In the genomic region with DNA sequence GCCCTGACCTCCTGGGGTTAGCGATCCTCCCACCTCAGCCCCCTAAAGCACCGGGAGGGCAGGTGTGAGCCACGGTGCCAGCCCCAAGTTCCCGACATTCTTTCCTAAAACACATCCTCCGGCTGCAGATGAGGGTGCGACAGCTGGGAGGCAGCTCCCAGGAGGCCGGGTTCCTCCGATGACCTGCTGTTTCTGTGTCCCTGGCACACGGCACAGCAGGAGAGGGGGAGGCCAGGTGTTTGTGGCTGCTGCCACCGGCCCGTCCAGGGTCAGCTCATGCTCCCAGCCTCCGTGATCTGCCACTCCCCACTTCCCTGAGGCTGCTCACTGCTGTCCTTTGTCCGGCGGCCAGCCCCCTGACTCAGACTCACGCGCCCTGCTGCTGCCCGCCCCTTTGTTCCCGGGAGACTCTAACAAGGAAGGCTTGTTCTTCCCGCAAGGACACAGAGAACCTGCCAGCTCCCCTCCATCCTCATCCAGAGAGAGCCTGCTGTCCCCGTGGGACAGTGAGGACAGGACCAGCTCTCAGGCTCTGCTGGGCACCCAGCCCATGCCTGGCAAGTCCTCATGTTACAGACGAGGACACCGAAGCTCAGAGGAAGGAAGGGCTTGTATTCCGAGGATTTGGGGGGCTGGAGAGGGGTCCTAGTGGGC, we compare ENCODE assay signal across 12 cellular contexts. TPM values are rescaled to one million over a fixed set of nuclear protein-coding genes. Genes with fewer than 3 reads are reported as not detected.
DNase-seq lines count a peak whose midpoint lies in the region; ATAC-seq, FAIRE-seq and TF ChIP-seq lines count a peak whose summit lies in the region.
"Had no signal": no experiment of that assay in that cellular context is flagged by ENCODE, and none has a peak within 500 bp of the region (broad histone marks: within the 10 kb centered on the region; RNA-seq: fewer than 3 reads in every experiment).

No MANE protein-coding gene starts in this region.

- H4K8ac ChIP-seq in H1 (ENCODE audit: extremely low read depth, insufficient read depth, low read length): no peak overlapping the region

- H3K4me2 ChIP-seq in H1 (ENCODE audit: insufficient read depth in 1 of 2, low read depth in 2 of 2, low read length in 2 of 2): peak overlapping the region; percentile 12 to 31; a peak in 3 of 4 replicates

- no peaks in the 10 kb centered on the region; a peak in 1 of 7 replicates for H3K27me3 ChIP-seq in H1 (replicated peaks in 1 of 4; ENCODE audit: control insufficient read depth in 3 of 4, extremely low read depth in 1 of 4, insufficient read depth in 3 of 4, low read length in 3 of 4)

- H3K36me3 Mint-ChIP-seq in nephron progenitor cell (ENCODE audit: low read depth): peaks cover 5% of the 10 kb centered on the region

- H2BK15ac ChIP-seq in H1 (ENCODE audit: low read length): no peak overlapping the region

- no peak overlapping the region for H2BK5ac ChIP-seq in H1 (ENCODE audit: low read depth, low read length)

- peaks cover 9% of the 10 kb centered on the region; the same call in 1 of the 2 replicates for H3K23me2 ChIP-seq in H1 (ENCODE audit: low read depth, low read length)

- peak overlapping the region; percentile 92; the same call in 1 of the 2 replicates for H2BK12ac ChIP-seq in H1 (ENCODE audit: low read depth, low read length)

- no peak overlapping the region for H2AFZ ChIP-seq in H1 (ENCODE audit: low read length)

- TF ChIP-seq CTCF in H1 (IDR thresholded peaks at IDR 0.05; ENCODE audit: control extremely low read depth in 1 of 3, insufficient read depth in 1 of 3, low read depth in 1 of 3, low read length in 3 of 3) (no peak), nephron progenitor cell (IDR thresholded peaks at IDR 0.05) (no peak)

- no peak for TF ChIP-seq POLR2A in H1 (IDR thresholded peaks at IDR 0.05; ENCODE audit: control extremely low read depth in 1 of 2, low read depth in 2 of 2, low read length in 2 of 2)

- H3K9ac ChIP-seq in H1 (replicated peaks in 1 of 4; ENCODE audit: extremely low read depth in 1 of 4, low read depth in 3 of 4, low read length in 3 of 4): no peak overlapping the region; a peak in 1 of 7 replicates

- POLR2A ChIA-PET in H1 (lab: Charles Lee; ENCODE audit: partially characterized antibody): interaction anchor here (0.9 to 2.1 kb wide), 4 partner anchors 9 to 141 kb away, joined by 3 to 6 read pairs (median 5); partner anchors contain the start of gene MIER2

- DNase-seq in COR-L47 (lab: John Stamatoyannopoulos, UW) (peak; percentile 83), NCI-H2107 (lab: John Stamatoyannopoulos, UW) (peak; percentile 31), H1 (ENCODE audit: low read depth in 1 of 2, low spot score in 2 of 2) (no peak), nephron progenitor cell (peak; percentile 46), NCI-H2029 (lab: John Stamatoyannopoulos, UW) (no peak), SHP77 treated with DMSO at 0.1 percent for 48 hours (lab: John Stamatoyannopoulos, UW) (no peak)
- DNase-seq in stimulated activated CD4-positive, alpha-beta T cell treated with anti-CD3 and anti-CD28 coated beads, Interleukin-4, amount 100 ng/mL, for 4 hours: no peak
- DNase-seq: activated CD4-positive, alpha-beta T cell treated with anti-CD3 and anti-CD28 coated beads for 1 hour; GF-D8; MV-4-11 had no signal

- no peaks in the 10 kb centered on the region; the same call in 1 of the 2 replicates for H3K79me1 ChIP-seq in H1 (ENCODE audit: low read depth, low read length)

- H3K27me3 Mint-ChIP-seq in nephron progenitor cell (ENCODE audit: low read depth, poor library complexity): peaks cover 45% of the 10 kb centered on the region

- H2BK20ac ChIP-seq in H1 (ENCODE audit: low read length): no peak overlapping the region

- no peak overlapping the region for H2AK5ac ChIP-seq in H1 (ENCODE audit: low read depth, low read length)

- 59% methylated on average over 23 of the region's 23 CpGs; no CpG with 5 or more reads in 1 of the 2 experiments for WGBS in H1 (ENCODE audit: extremely low coverage in 1 of 2, insufficient coverage in 1 of 2, insufficient read length in 1 of 2, insufficient replicate concordance in 2 of 2, low coverage in 1 of 2, low lambda C conversion rate in 2 of 2, missing lambda C conversion rate in 1 of 2), 2 experiments

- 0 out of 2 replicates have a peak overlapping the region, but pooled peaks have one; percentile 22 for H3K27ac ChIP-seq in H1 (ENCODE audit: low read depth, low read length)

- peak overlapping the region; percentile 87 for H3K18ac ChIP-seq in H1 (ENCODE audit: extremely low read depth, low read length)

- H2BK120ac ChIP-seq in H1 (replicated peaks; ENCODE audit: low read depth, low read length): no peak overlapping the region

- H4K91ac ChIP-seq in H1 (replicated peaks; ENCODE audit: insufficient read length, low read length): no peak overlapping the region

- H3K27ac Mint-ChIP-seq in nephron progenitor cell: no peak overlapping the region

- no peak for ATAC-seq in esophagus mucosa

- H3K9me3 ChIP-seq in H1 (ENCODE audit: insufficient read depth in 2 of 2, low read depth in 1 of 2, low read length in 1 of 2): peaks cover 0 to 5% of the 10 kb centered on the region in 2 experiments; a peak in 2 of 4 replicates

- no peak overlapping the region for H3K14ac ChIP-seq in H1 (ENCODE audit: insufficient read length)

- no peak overlapping the region for H3K4me3 ChIP-seq in H1 (ENCODE audit: extremely low read depth in 1 of 4, insufficient read depth in 2 of 4, low read depth in 3 of 4, low read length in 4 of 4)

- peak overlapping the region; percentile 52 for H3K4me3 Mint-ChIP-seq in nephron progenitor cell

- TF ChIP-seq RAD21 in H1 (IDR thresholded peaks at IDR 0.05 in 1 of 2, conservative IDR thresholded peaks at IDR 0.05 in 1 of 2; ENCODE audit: low read depth in 2 of 2, low read length in 2 of 2): no peak

- no peak overlapping the region for H3K23ac ChIP-seq in H1 (ENCODE audit: insufficient read length)

- H3K4me1 ChIP-seq in H1 (replicated peaks in 1 of 4; ENCODE audit: control insufficient read depth in 3 of 4, insufficient read depth in 4 of 4, low read length in 3 of 4): peaks cover 0 to 13% (median 10%) of the 10 kb centered on the region in 4 experiments; a peak in 6 of 7 replicates

- peaks cover 0 to 2% of the 10 kb centered on the region in 2 experiments for H4K20me1 ChIP-seq in H1 (replicated peaks in 1 of 2; ENCODE audit: control insufficient read depth in 1 of 2, insufficient read depth in 2 of 2, low read length in 2 of 2)

- H3K79me2 ChIP-seq in H1 (ENCODE audit: control insufficient read depth in 1 of 2, insufficient read depth in 2 of 2, low read length in 2 of 2): no peaks in the 10 kb centered on the region

- H3K9me3 Mint-ChIP-seq in nephron progenitor cell: peaks cover 10% of the 10 kb centered on the region

- no peak for FAIRE-seq in H1 (lab: Jason Lieb, UNC)
- FAIRE-seq: endometrium had no signal

- H3K4ac ChIP-seq in H1 (replicated peaks; ENCODE audit: insufficient read length, low read depth, low read length): peak overlapping the region; percentile 17

- peaks cover 41% of the 10 kb centered on the region for H3K4me1 Mint-ChIP-seq in nephron progenitor cell

- no peaks in the 10 kb centered on the region for H3K36me3 ChIP-seq in H1 (ENCODE audit: control insufficient read depth in 2 of 4, insufficient read depth in 4 of 4, low read length in 3 of 4)

- CTCF ChIA-PET in H1 (lab: Charles Lee; ENCODE audit: partially characterized antibody): interaction anchor here (0.8 to 5.8 kb wide), 9 partner anchors 9 to 101 kb away, joined by 3 to 23 read pairs (median 4); no protein-coding TSS in a partner anchor

- TF ChIP-seq EP300 in H1 (IDR thresholded peaks at IDR 0.05; ENCODE audit: borderline replicate concordance in 1 of 2, low read depth in 2 of 2, low read length in 2 of 2): no peak

- no peak overlapping the region for H3K56ac ChIP-seq in H1 (replicated peaks; ENCODE audit: insufficient read length, low read depth, low read length)

- H4K5ac ChIP-seq in H1 (ENCODE audit: insufficient read length, low read depth, low read length): no peak overlapping the region

RNA-seq across cellular contexts. Expression of gene MADCAM1, which starts 10.6 kb away (rescaled TPM):
- 3.0 and 3.1 TPM in 2 replicates for total RNA-seq in H1 (2021; fragmentation: NEBNext Ultra II Directional; extraction: Animal tissue kit (Norgen Biotek cat#: 25700))
- polyA plus RNA-seq in H1 (2011; rRNA removed): 2.3 and 5.3 TPM in 2 replicates
- 2.9 TPM for polyA plus RNA-seq in H1 (2011; cell fraction: cytosol; rRNA removed)
- polyA plus RNA-seq in H1 (2011; cell fraction: nucleus; rRNA removed): 6.2 TPM
- polyA plus RNA-seq in H1 (2012, experiment 1 of 2): 1.3 to 3.4 TPM (median 2.3 TPM) in 4 replicates
- 1.0 TPM for polyA plus RNA-seq in H1 (2012, experiment 2 of 2)
- polyA plus RNA-seq in H1 (2013, experiment 1 of 2): 2.6 TPM
- 2.6 TPM for polyA plus RNA-seq in H1 (2013, experiment 2 of 2)
- polyA minus RNA-seq in H1 (2011; rRNA and poly(A)+ RNA removed): 0.44 and 0.57 TPM in 2 replicates
- 3.5 TPM for polyA minus RNA-seq in H1 (2011; cell fraction: cytosol; rRNA and poly(A)+ RNA removed)
- 1.9 TPM for polyA minus RNA-seq in H1 (2011; cell fraction: nucleus; rRNA and poly(A)+ RNA removed)
- 0.36 TPM for total RNA-seq in esophagus mucosa

RNA-seq across cellular contexts. Expression of gene TPGS1, which starts 21.6 kb away (rescaled TPM):
- 9.1 and 10.2 TPM in 2 replicates for total RNA-seq in H1 (2021; fragmentation: NEBNext Ultra II Directional; extraction: Animal tissue kit (Norgen Biotek cat#: 25700))
- polyA plus RNA-seq in H1 (2011; rRNA removed): 10.6 and 11.8 TPM in 2 replicates
- polyA plus RNA-seq in H1 (2011; cell fraction: cytosol; rRNA removed): 12.2 TPM
- 8.0 TPM for polyA plus RNA-seq in H1 (2011; cell fraction: nucleus; rRNA removed)
- polyA plus RNA-seq in H1 (2012, experiment 1 of 2): 3.4 to 7.4 TPM (median 7.1 TPM) in 4 replicates
- polyA plus RNA-seq in H1 (2012, experiment 2 of 2): 2.8 TPM
- 4.2 TPM for polyA plus RNA-seq in H1 (2013, experiment 1 of 2)
- 4.2 TPM for polyA plus RNA-seq in H1 (2013, experiment 2 of 2)
- 0.59 and 0.60 TPM in 2 replicates for polyA minus RNA-seq in H1 (2011; rRNA and poly(A)+ RNA removed)
- polyA minus RNA-seq in H1 (2011; cell fraction: cytosol; rRNA and poly(A)+ RNA removed): 3.4 TPM
- polyA minus RNA-seq in H1 (2011; cell fraction: nucleus; rRNA and poly(A)+ RNA removed): 6.8 TPM
- 14.2 TPM for total RNA-seq in esophagus mucosa

RNA-seq across cellular contexts. Expression of gene SHC2, which starts 24.9 kb away (rescaled TPM):
- 3.5 and 4.4 TPM in 2 replicates for total RNA-seq in H1 (2021; fragmentation: NEBNext Ultra II Directional; extraction: Animal tissue kit (Norgen Biotek cat#: 25700))
- polyA plus RNA-seq in H1 (2011; rRNA removed): 7.3 and 11.3 TPM in 2 replicates
- polyA plus RNA-seq in H1 (2011; cell fraction: cytosol; rRNA removed): 8.0 TPM
- 43.5 TPM for polyA plus RNA-seq in H1 (2011; cell fraction: nucleus; rRNA removed)
- 4.7 to 7.8 TPM (median 6.4 TPM) in 4 replicates for polyA plus RNA-seq in H1 (2012, experiment 1 of 2)
- 3.1 TPM for polyA plus RNA-seq in H1 (2012, experiment 2 of 2)
- 2.3 TPM for polyA plus RNA-seq in H1 (2013, experiment 1 of 2)
- 2.4 TPM for polyA plus RNA-seq in H1 (2013, experiment 2 of 2)
- 2.3 and 3.7 TPM in 2 replicates for polyA minus RNA-seq in H1 (2011; rRNA and poly(A)+ RNA removed)
- polyA minus RNA-seq in H1 (2011; cell fraction: cytosol; rRNA and poly(A)+ RNA removed): 10.8 TPM
- polyA minus RNA-seq in H1 (2011; cell fraction: nucleus; rRNA and poly(A)+ RNA removed): 5.7 TPM
- 1.7 TPM for total RNA-seq in esophagus mucosa

RNA-seq across cellular contexts. Expression of gene CDC34, which starts 45.9 kb away (rescaled TPM):
- 129 and 133 TPM in 2 replicates for total RNA-seq in H1 (2021; fragmentation: NEBNext Ultra II Directional; extraction: Animal tissue kit (Norgen Biotek cat#: 25700))
- polyA plus RNA-seq in H1 (2011; rRNA removed): 95.9 and 152 TPM in 2 replicates
- polyA plus RNA-seq in H1 (2011; cell fraction: cytosol; rRNA removed): 118 TPM
- polyA plus RNA-seq in H1 (2011; cell fraction: nucleus; rRNA removed): 164 TPM
- 96.1 to 118 TPM (median 105 TPM) in 4 replicates for polyA plus RNA-seq in H1 (2012, experiment 1 of 2)
- polyA plus RNA-seq in H1 (2012, experiment 2 of 2): 88.6 TPM
- polyA plus RNA-seq in H1 (2013, experiment 1 of 2): 91.1 TPM
- 90.3 TPM for polyA plus RNA-seq in H1 (2013, experiment 2 of 2)
- 24.6 and 40.1 TPM in 2 replicates for polyA minus RNA-seq in H1 (2011; rRNA and poly(A)+ RNA removed)
- polyA minus RNA-seq in H1 (2011; cell fraction: cytosol; rRNA and poly(A)+ RNA removed): 50.3 TPM
- 45.6 TPM for polyA minus RNA-seq in H1 (2011; cell fraction: nucleus; rRNA and poly(A)+ RNA removed)
- 30.7 TPM for total RNA-seq in esophagus mucosa

RNA-seq across cellular contexts. Expression of gene GZMM, which starts 58.1 kb away (rescaled TPM):
- 0.32 and 0.59 TPM in 2 replicates for total RNA-seq in H1 (2021; fragmentation: NEBNext Ultra II Directional; extraction: Animal tissue kit (Norgen Biotek cat#: 25700))
- polyA plus RNA-seq in H1 (2011; rRNA removed): 0.09 and 0.19 TPM in 2 replicates
- polyA plus RNA-seq in H1 (2011; cell fraction: cytosol; rRNA removed): 0.26 TPM
- 0.91 TPM for polyA plus RNA-seq in H1 (2011; cell fraction: nucleus; rRNA removed)
- 0.20 to 0.40 TPM in 2 of 4 replicates, not detected in the others for polyA plus RNA-seq in H1 (2012, experiment 1 of 2)
- polyA plus RNA-seq in H1 (2012, experiment 2 of 2): 0.45 TPM
- 0.12 TPM for polyA plus RNA-seq in H1 (2013, experiment 1 of 2)
- 0.22 TPM for polyA plus RNA-seq in H1 (2013, experiment 2 of 2)
- not detected in 2 replicates for polyA minus RNA-seq in H1 (2011; rRNA and poly(A)+ RNA removed)
- polyA minus RNA-seq in H1 (2011; cell fraction: cytosol; rRNA and poly(A)+ RNA removed): not detected
- not detected for polyA minus RNA-seq in H1 (2011; cell fraction: nucleus; rRNA and poly(A)+ RNA removed)
- not detected for total RNA-seq in esophagus mucosa

Comparison
In these comparisons a context has a peak if more than half of its experiments do, and no peak if none do; other contexts are left out.
1. DNase-seq: peak in COR-L47 (single experiment), NCI-H2107 (single experiment) and nephron progenitor cell (single experiment); none in H1 (0 of 2), NCI-H2029 (single experiment), SHP77 treated with DMSO at 0.1 percent for 48 hours (single experiment) and stimulated activated CD4-positive, alpha-beta T cell treated with anti-CD3 and anti-CD28 coated beads, Interleukin-4, amount 100 ng/mL, for 4 hours (0 of 2).